Comparison of ENCODE assay signal across 11 cellular contexts in genomic region chr4:23945521-23946017, GRCh38. TPM values are rescaled to one million over a fixed set of nuclear protein-coding genes. Genes with fewer than 3 reads are reported as not detected.
A peak's percentile ranks its signal among the peaks of the same experiment; 100 is the strongest.
DNase-seq lines count a peak whose midpoint lies in the region; ATAC-seq and TF ChIP-seq lines count a peak whose summit lies in the region.
"Had no signal": no experiment of that assay in that cellular context is flagged by ENCODE, and none has a peak within 500 bp of the region (broad histone marks: within the 10 kb centered on the region; RNA-seq: fewer than 3 reads in every experiment).

No MANE protein-coding gene starts in this region.

- H4K20me1 ChIP-seq in GM23248 (ENCODE audit: insufficient read depth) = no peaks in the 10 kb centered on the region

- H3K4me2 ChIP-seq in GM23248 (ENCODE audit: unreplicated experiment) = peak overlapping the region; percentile 62

- H3F3A ChIP-seq in GM23248 (ENCODE audit: insufficient read depth) = peaks cover 14% of the 10 kb centered on the region

- H3K36me3 ChIP-seq in GM23248 (ENCODE audit: low read depth) = no peaks in the 10 kb centered on the region
- no peaks in the 10 kb centered on the region for H3K36me3 ChIP-seq in RWPE2 (ENCODE audit: low read depth)
- H3K36me3 ChIP-seq: ovary had no signal

- peak overlapping the region; percentile 60 for H3K27ac ChIP-seq in GM23248
- H3K27ac ChIP-seq in RWPE2 (ENCODE audit: poor library complexity, severe bottlenecking) = no peak overlapping the region
- H3K27ac ChIP-seq: ovary had no signal

- H2AFZ ChIP-seq in GM23248 = peak overlapping the region; percentile 68

- ATAC-seq in RWPE2 (ENCODE audit: low read depth) = peak; percentile 51; the same call in 2 of the 3 replicates
- no peak for ATAC-seq in GM21390 (IDR thresholded peaks at IDR 0.05; ENCODE audit: unreplicated experiment)
- no peak for ATAC-seq in HG03354 (IDR thresholded peaks at IDR 0.05; ENCODE audit: poor library complexity, severe bottlenecking, unreplicated experiment)

- H3K9ac ChIP-seq in GM23248 = peak overlapping the region; percentile 52

- H3K4me1 ChIP-seq in GM23248 (ENCODE audit: insufficient read depth) (peaks cover 17% of the 10 kb centered on the region), RWPE2 (ENCODE audit: insufficient read depth, poor library complexity, severe bottlenecking) (peaks cover 3% of the 10 kb centered on the region)

- WGBS in GM23248 (ENCODE audit: low coverage in 1 of 2, low lambda C conversion rate in 2 of 2, missing lambda C conversion rate in 2 of 2), 2 experiments = 7 to 10% methylated on average over 6 of the region's 6 CpGs

- H3K79me2 ChIP-seq in GM23248 (ENCODE audit: insufficient read depth) = no peaks in the 10 kb centered on the region

- TF ChIP-seq CTCF in RWPE2 (IDR thresholded peaks at IDR 0.05; ENCODE audit: poor library complexity, severe bottlenecking) = no peak

- H3K9me3 ChIP-seq in GM23248 (ENCODE audit: low read depth) (no peaks in the 10 kb centered on the region), RWPE2 (ENCODE audit: severe bottlenecking) (no peaks in the 10 kb centered on the region)
- H3K9me3 ChIP-seq: ovary had no signal

- in situ Hi-C loops in GM23248 (cut with MboI) = no loop called here

- H3K4me3 ChIP-seq in GM23248 (peak overlapping the region; percentile 22; the same call in 1 of the 2 replicates), RWPE2 (ENCODE audit: severe bottlenecking) (no peak overlapping the region), skeletal muscle cell (ENCODE audit: low read depth, low read length) (no peak overlapping the region)
- H3K4me3 ChIP-seq: ovary had no signal

- peaks cover 2% of the 10 kb centered on the region for H3K9me2 ChIP-seq in GM23248 (ENCODE audit: insufficient read depth)

- H3K27me3 ChIP-seq in GM23248 (replicated peaks; ENCODE audit: insufficient read depth) (no peaks in the 10 kb centered on the region), RWPE2 (ENCODE audit: insufficient read depth, poor library complexity, severe bottlenecking) (no peaks in the 10 kb centered on the region)
- H3K27me3 ChIP-seq: ovary had no signal

- DNase-seq in GM23248 (peak; percentile 90), RWPE2 (ENCODE audit: low spot score) (no peak), foreskin melanocyte (peak; percentile 60), skeletal muscle cell (ENCODE audit: low read depth) (peak; percentile 67), medulla oblongata (ENCODE audit: extremely low spot score) (no peak)
- DNase-seq in activated naive CD4-positive, alpha-beta T cell treated with anti-CD3 and anti-CD28 coated beads, Interleukin-2, amount 50 U/mL, for 16 hours = no peak
- DNase-seq: activated naive CD4-positive, alpha-beta T cell treated with anti-CD3 and anti-CD28 coated beads, Interleukin-2, amount 10 ng/mL, durations not matched to agents 7 days and 5 days; NCI-H2227 treated with DMSO at 0.1 percent for 48 hours; ovary had no signal

RNA-seq across cellular contexts. Expression of gene PPARGC1A, which starts 55.7 kb away (rescaled TPM):
- total RNA-seq in GM23248 (2014; rRNA removed; shearing (Covaris generic)) = not detected in 2 replicates
- polyA plus RNA-seq in GM23248 (2016; fragmentation: Nextera tagmentation; extraction: Ambion mirVana) = not detected in 2 replicates

Comparison
In these comparisons a context has a peak if more than half of its experiments do, and no peak if none do; other contexts are left out.
1. DNase-seq: peak in GM23248 (single experiment), foreskin melanocyte (single experiment) and skeletal muscle cell (single experiment); none in RWPE2 (single experiment), activated naive CD4-positive, alpha-beta T cell treated with anti-CD3 and anti-CD28 coated beads, Interleukin-2, amount 50 U/mL, for 16 hours (single experiment) and medulla oblongata (single experiment).